In genomic region chr12:76032043-76032981, GRCh38 we compare ENCODE assay signal across 8 cellular contexts. TPM values are rescaled to one million over a fixed set of nuclear protein-coding genes. Genes with fewer than 3 reads are reported as not detected.
A peak's percentile ranks its signal among the peaks of the same experiment; 100 is the strongest.
DNase-seq lines count a peak whose midpoint lies in the region; ATAC-seq and TF ChIP-seq lines count a peak whose summit lies in the region.

No MANE protein-coding gene starts in this region.

- no peak for TF ChIP-seq CTCF in GM10266 (IDR thresholded peaks at IDR 0.05; ENCODE audit: control insufficient read depth, insufficient read depth, low read depth, missing control alignments)
- TF ChIP-seq CTCF in activated CD8-positive, alpha-beta T cell treated with anti-CD3 and anti-CD28 coated beads for 36 hours (IDR thresholded peaks at IDR 0.05): no peak
- TF ChIP-seq CTCF in esophagus squamous epithelium (IDR thresholded peaks at IDR 0.05): no peak

- peaks cover 67% of the 10 kb centered on the region for H3F3A ChIP-seq in GM23248 (ENCODE audit: insufficient read depth)

- H3K4me3 ChIP-seq in GM23248 (peak overlapping the region; percentile 92), esophagus squamous epithelium (peak overlapping the region; percentile 70 to 99 (median 86)), mucosa of stomach (ENCODE audit: low read length) (peak overlapping the region; percentile 89), thymus (ENCODE audit: low read length) (peak overlapping the region; percentile 59)

- H3K4me3 Mint-ChIP-seq in activated CD8-positive, alpha-beta T cell treated with anti-CD3 and anti-CD28 coated beads for 36 hours: peak overlapping the region; percentile 97

- no peak for TF ChIP-seq POLR2A in esophagus squamous epithelium (IDR thresholded peaks at IDR 0.05)

- H3K27me3 ChIP-seq in GM23248 (replicated peaks; ENCODE audit: insufficient read depth) (no peaks in the 10 kb centered on the region), esophagus squamous epithelium (no peaks in the 10 kb centered on the region), mucosa of stomach (ENCODE audit: control insufficient read depth, insufficient read depth, low read length) (peaks cover 18% of the 10 kb centered on the region), thymus (ENCODE audit: control insufficient read depth, insufficient read depth) (peaks cover 7% of the 10 kb centered on the region)

- H3K79me2 ChIP-seq in GM23248 (ENCODE audit: insufficient read depth): peaks cover 62% of the 10 kb centered on the region

- H3K9me3 ChIP-seq in GM23248 (ENCODE audit: low read depth): no peaks in the 10 kb centered on the region
- H3K9me3 ChIP-seq in KOPT-K1 (ENCODE audit: insufficient read depth, low read length, poor library complexity, severe bottlenecking): no peaks in the 10 kb centered on the region
- no peaks in the 10 kb centered on the region for H3K9me3 ChIP-seq in esophagus squamous epithelium
- H3K9me3 ChIP-seq in mucosa of stomach (ENCODE audit: control insufficient read depth, low read length): no peaks in the 10 kb centered on the region
- H3K9me3 ChIP-seq in thymus (ENCODE audit: control insufficient read depth): no peaks in the 10 kb centered on the region

- H3K9me3 Mint-ChIP-seq in activated CD8-positive, alpha-beta T cell treated with anti-CD3 and anti-CD28 coated beads for 36 hours: no peaks in the 10 kb centered on the region

- intact Hi-C loops in activated CD8-positive, alpha-beta T cell treated with anti-CD3 and anti-CD28 coated beads for 36 hours (cut with micrococcal nuclease): loop anchor here (5.0 to 10.0 kb wide), 4 partner anchors 215 to 698 kb away; partner anchors contain the start of genes CAPS2 and GLIPR1L1
- intact Hi-C loops in esophagus squamous epithelium (cut with DNase I): loop anchor here (10.0 kb wide), 1 partner anchor 312 kb away; the partner anchor contains the start of gene BBS10

- in situ Hi-C loops in GM23248 (cut with MboI): no loop called here

- no peaks in the 10 kb centered on the region for H3K27me3 Mint-ChIP-seq in activated CD8-positive, alpha-beta T cell treated with anti-CD3 and anti-CD28 coated beads for 36 hours

- no peaks in the 10 kb centered on the region for H4K20me1 ChIP-seq in GM23248 (ENCODE audit: insufficient read depth)

- peaks cover 23% of the 10 kb centered on the region for H3K4me1 ChIP-seq in GM23248 (ENCODE audit: insufficient read depth)
- H3K4me1 ChIP-seq in esophagus squamous epithelium: peaks cover 0 to 50% (median 3%) of the 10 kb centered on the region in 3 donors
- peaks cover 3% of the 10 kb centered on the region for H3K4me1 ChIP-seq in mucosa of stomach (ENCODE audit: control insufficient read depth, insufficient read depth, low read length)
- peaks cover 3% of the 10 kb centered on the region for H3K4me1 ChIP-seq in thymus (ENCODE audit: control insufficient read depth, insufficient read depth, low read length)

- H3K9ac ChIP-seq in GM23248 (peak overlapping the region; percentile 95), mucosa of stomach (ENCODE audit: low read length) (peak overlapping the region; percentile 90)

- DNase-seq in GM10266 (ENCODE audit: extremely low spot score): peak; percentile 68
- DNase-seq in GM23248: peak; percentile 90
- peak; percentile 67 for DNase-seq in activated CD8-positive, alpha-beta T cell treated with anti-CD3 and anti-CD28 coated beads for 36 hours
- DNase-seq in esophagus squamous epithelium (lab: John Stamatoyannopoulos, UW): no peak
- no peak for DNase-seq in DMS114 treated with DMSO at 0.1 percent for 48 hours (lab: John Stamatoyannopoulos, UW; ENCODE audit: unreplicated experiment)

- 2% methylated on average over 49 to 57 of the region's 58 CpGs for WGBS in GM23248 (ENCODE audit: low coverage in 1 of 2, low lambda C conversion rate in 2 of 2, missing lambda C conversion rate in 2 of 2), 2 experiments
- 1 to 9% methylated on average over 18 to 39 of the region's 58 CpGs for WGBS in esophagus squamous epithelium, 2 donors
- WGBS in thymus: 9% methylated on average over 58 of the region's 58 CpGs

- peak overlapping the region; percentile 78 for H2AFZ ChIP-seq in GM23248

- H3K4me2 ChIP-seq in GM23248 (ENCODE audit: unreplicated experiment): peak overlapping the region; percentile 92

- POLR2A ChIA-PET in activated CD8-positive, alpha-beta T cell treated with anti-CD3 and anti-CD28 coated beads for 36 hours (lab: Charles Lee): interaction anchor here (0.5 to 6.0 kb wide), 31 partner anchors 8 to 553 kb away, joined by 3 to 75 read pairs (median 5); partner anchors contain the start of gene KRR1

- CTCF ChIA-PET in activated CD8-positive, alpha-beta T cell treated with anti-CD3 and anti-CD28 coated beads for 36 hours (lab: Charles Lee): interaction anchor here (0.6 to 6.0 kb wide), 31 partner anchors 8 to 553 kb away, joined by 3 to 28 read pairs (median 5); partner anchors contain the start of gene KRR1

- H3K27ac Mint-ChIP-seq in activated CD8-positive, alpha-beta T cell treated with anti-CD3 and anti-CD28 coated beads for 36 hours: peak overlapping the region; percentile 98

- peak; percentile 10 for ATAC-seq in activated CD8-positive, alpha-beta T cell treated with anti-CD3 and anti-CD28 coated beads for 36 hours

- no peaks in the 10 kb centered on the region for H3K9me2 ChIP-seq in GM23248 (ENCODE audit: insufficient read depth)

- H3K27ac ChIP-seq in GM23248 (peak overlapping the region; percentile 96), KOPT-K1 (ENCODE audit: low read depth, low read length, poor library complexity, severe bottlenecking) (peak overlapping the region; percentile 43), esophagus squamous epithelium (peak overlapping the region; percentile 94 to 99 (median 98)), thymus (ENCODE audit: low read depth) (peak overlapping the region; percentile 83)

- H3K36me3 ChIP-seq in GM23248 (ENCODE audit: low read depth) (peaks cover 21% of the 10 kb centered on the region), KOPT-K1 (ENCODE audit: insufficient read depth, low read length) (no peaks in the 10 kb centered on the region), esophagus squamous epithelium (no peaks in the 10 kb centered on the region), mucosa of stomach (ENCODE audit: control insufficient read depth, insufficient read depth, low read length) (no peaks in the 10 kb centered on the region), thymus (ENCODE audit: control insufficient read depth, insufficient read depth) (no peaks in the 10 kb centered on the region)

- H3K4me1 Mint-ChIP-seq in activated CD8-positive, alpha-beta T cell treated with anti-CD3 and anti-CD28 coated beads for 36 hours (ENCODE audit: low read depth): peaks cover 39% of the 10 kb centered on the region

- peaks cover 36% of the 10 kb centered on the region for H3K36me3 Mint-ChIP-seq in activated CD8-positive, alpha-beta T cell treated with anti-CD3 and anti-CD28 coated beads for 36 hours (ENCODE audit: low read depth)

RNA-seq across cellular contexts. Expression of gene PHLDA1, which starts 0.7 kb away (rescaled TPM):
- total RNA-seq in GM23248 (2014; rRNA removed; shearing (Covaris generic)): 35.7 and 36.7 TPM in 2 replicates
- polyA plus RNA-seq in GM23248 (2016; fragmentation: Nextera tagmentation; extraction: Ambion mirVana): 35.4 and 36.2 TPM in 2 replicates
- total RNA-seq in activated CD8-positive, alpha-beta T cell treated with anti-CD3 and anti-CD28 coated beads for 36 hours: 10 to 100 TPM; 33.9 to 35.0 TPM
- total RNA-seq in esophagus squamous epithelium: 10 to 100 TPM; 33.8 to 77.8 (median 56.7) TPM
- polyA plus RNA-seq in thymus: 8.3 TPM

RNA-seq across cellular contexts. Expression of gene NAP1L1, which starts 52.2 kb away (rescaled TPM):
- total RNA-seq in GM23248 (2014; rRNA removed; shearing (Covaris generic)): 161 and 180 TPM in 2 replicates
- polyA plus RNA-seq in GM23248 (2016; fragmentation: Nextera tagmentation; extraction: Ambion mirVana): 189 and 190 TPM in 2 replicates
- total RNA-seq in activated CD8-positive, alpha-beta T cell treated with anti-CD3 and anti-CD28 coated beads for 36 hours: 1,000 to 10,000 TPM; 1,090 to 1,104 TPM
- 100 to 1,000 TPM; 103 to 279 (median 201) TPM for total RNA-seq in esophagus squamous epithelium
- 548 TPM for polyA plus RNA-seq in thymus

Comparison
In these comparisons a context has a peak if more than half of its experiments do, and no peak if none do; other contexts are left out.
1. DNase-seq: peak in GM10266 (single experiment), GM23248 (single experiment) and activated CD8-positive, alpha-beta T cell treated with anti-CD3 and anti-CD28 coated beads for 36 hours (single experiment); none in esophagus squamous epithelium (single experiment) and DMS114 treated with DMSO at 0.1 percent for 48 hours (single experiment).
2. H3K27ac ChIP-seq: peak in every context shown above with its lines; median percentile 98 in esophagus squamous epithelium; 96 in GM23248; 83 in thymus; 43 in KOPT-K1.
3. Peak in every context shown above with its lines, with median percentiles within 50 percentile points of each other: H3K4me3 ChIP-seq.